20 cellular contexts compared by ENCODE assay signal in the genomic region with DNA sequence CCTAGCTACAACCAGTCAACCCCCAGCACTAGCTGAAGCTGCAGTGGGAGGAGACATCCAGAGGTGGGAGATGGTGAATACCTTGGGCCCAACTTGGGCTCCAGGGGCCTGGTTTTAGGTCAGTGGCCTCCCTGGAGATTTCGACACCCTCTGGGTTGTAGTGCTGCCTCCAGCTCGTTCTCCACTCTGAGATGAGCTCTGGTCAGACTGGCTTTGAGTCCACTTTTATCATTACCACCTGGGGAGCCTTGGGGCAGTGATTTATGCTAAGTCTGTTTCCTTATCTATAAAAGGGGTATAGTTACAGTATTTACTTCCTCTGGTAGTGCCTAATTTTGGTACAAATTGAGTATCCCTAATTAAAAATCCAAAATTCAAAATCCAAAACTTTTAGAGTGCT. TPM values are rescaled to one million over a fixed set of nuclear protein-coding genes. Genes with fewer than 3 reads are reported as not detected.
A peak's percentile ranks its signal among the peaks of the same experiment; 100 is the strongest.
DNase-seq lines count a peak whose midpoint lies in the region; ATAC-seq, FAIRE-seq and TF ChIP-seq lines count a peak whose summit lies in the region.
"Had no signal": no experiment of that assay in that cellular context is flagged by ENCODE, and none has a peak within 500 bp of the region (broad histone marks: within the 10 kb centered on the region; RNA-seq: fewer than 3 reads in every experiment).

No MANE protein-coding gene starts in this region.

- H3K27me3 ChIP-seq in HepG2 (ENCODE audit: control insufficient read depth in 1 of 2, insufficient read depth in 2 of 2, low read length in 2 of 2) (no peaks in the 10 kb centered on the region), right lobe of liver (no peaks in the 10 kb centered on the region), mesendoderm (ENCODE audit: insufficient read depth, low read length, poor library complexity) (no peaks in the 10 kb centered on the region), esophagus muscularis mucosa (no peaks in the 10 kb centered on the region), H9 (ENCODE audit: insufficient read depth, low read length) (no peaks in the 10 kb centered on the region)
- H3K27me3 ChIP-seq: SJCRH30 had no signal

- CTCF ChIA-PET in HepG2 (lab: Yijun Ruan, JAX; ENCODE audit: low intra/inter-chr PET ratio, low total read pairs) = no interaction called here

- 14% methylated on average over 1 of the region's 2 CpGs for WGBS in HepG2 (ENCODE audit: low lambda C conversion rate)
- WGBS in right lobe of liver (ENCODE audit: insufficient coverage, low coverage, low lambda C conversion rate, missing lambda C conversion rate) = 40% methylated on average over 1 of the region's 2 CpGs
- no CpG with 5 or more reads among the region's 2 CpGs for WGBS in mesendoderm (ENCODE audit: extremely low coverage, insufficient coverage, low lambda C conversion rate)
- WGBS in esophagus muscularis mucosa = 86% methylated on average over 2 of the region's 2 CpGs
- WGBS in H9 (ENCODE audit: extremely low coverage, insufficient read length, low lambda C conversion rate) = no CpG with 5 or more reads among the region's 2 CpGs

- no peak for FAIRE-seq in HepG2 (lab: Jason Lieb, UNC)
- FAIRE-seq: GM18507, H54 had no signal

- H3K4ac ChIP-seq in mesendoderm (ENCODE audit: low read depth, low read length) (no peak overlapping the region), H9 (ENCODE audit: low read depth, low read length) (no peak overlapping the region)

- intact Hi-C loops in HepG2 (cut with micrococcal nuclease; ENCODE audit: unreplicated experiment) (no loop called here), right lobe of liver (cut with DNase I) (no loop called here), esophagus muscularis mucosa (cut with DNase I) (no loop called here)

- H4K8ac ChIP-seq in mesendoderm (ENCODE audit: low read depth, low read length) (no peak overlapping the region), H9 (replicated peaks; ENCODE audit: insufficient read length, low read depth, low read length) (no peak overlapping the region)

- H3K23me2 ChIP-seq in H9 (ENCODE audit: insufficient read length, low read depth, low read length, poor library complexity, severe bottlenecking) = no peaks in the 10 kb centered on the region

- H3K27ac ChIP-seq in HepG2 (ENCODE audit: extremely low read length, insufficient read depth, low read length) (no peak overlapping the region), right lobe of liver (no peak overlapping the region), mesendoderm (ENCODE audit: low read depth, low read length) (no peak overlapping the region), esophagus muscularis mucosa (replicated peaks in 1 of 4) (no peak overlapping the region), H9 (ENCODE audit: insufficient read length, low read depth, low read length) (no peak overlapping the region)
- H3K27ac ChIP-seq: SJCRH30 had no signal

- H2BK120ac ChIP-seq in mesendoderm (ENCODE audit: low read depth, low read length) (no peak overlapping the region), H9 (ENCODE audit: low read depth, low read length, poor library complexity, severe bottlenecking) (no peak overlapping the region)

- H2AFZ ChIP-seq in HepG2 (ENCODE audit: low read length) (no peak overlapping the region), H9 (ENCODE audit: low read length) (no peak overlapping the region)

- in situ Hi-C loops in HepG2 (cut with HindIII; ENCODE audit: extremely low pct_ligation_motif_present, low pct_unique_long_range_greater_than_20kb) = no loop called here

- TF ChIP-seq CTCF in HepG2 (CRISPR knock-in tag; IDR thresholded peaks at IDR 0.05) (no peak), right lobe of liver (IDR thresholded peaks at IDR 0.05) (no peak), esophagus muscularis mucosa (IDR thresholded peaks at IDR 0.05) (no peak), H9 (conservative IDR thresholded peaks at IDR 0.05) (no peak)

- no peak overlapping the region for H3T11ph ChIP-seq in H9 (ENCODE audit: low read length)

- no peak overlapping the region for H2BK20ac ChIP-seq in H9 (ENCODE audit: low read depth, low read length, poor library complexity, severe bottlenecking)

- H2BK5ac ChIP-seq in mesendoderm (ENCODE audit: low read length) (no peak overlapping the region), H9 (ENCODE audit: insufficient read length, low read length) (no peak overlapping the region)

- no peak overlapping the region for H2AK5ac ChIP-seq in mesendoderm (ENCODE audit: low read length)
- no peak overlapping the region for H2AK5ac ChIP-seq in H9 (ENCODE audit: insufficient read length, low read length)

- H3K56ac ChIP-seq in mesendoderm (ENCODE audit: low read length) = no peak overlapping the region
- no peak overlapping the region for H3K56ac ChIP-seq in H9 (ENCODE audit: insufficient read length, low read depth, low read length)

- H3K27ac Mint-ChIP-seq in T-helper 17 cell (peak overlapping the region; percentile 34), H9 (0 out of 7 replicates have a peak overlapping the region, but pooled peaks of 1 of the 3 experiments have one; percentile 36)

- H3K18ac ChIP-seq in mesendoderm (ENCODE audit: low read length) = no peak overlapping the region
- H3K18ac ChIP-seq in H9 (ENCODE audit: insufficient read length, low read depth, low read length) = no peak overlapping the region

- H3K79me1 ChIP-seq in mesendoderm (ENCODE audit: low read length) (no peaks in the 10 kb centered on the region), H9 (ENCODE audit: insufficient read depth, low read depth, low read length, poor library complexity, severe bottlenecking) (no peaks in the 10 kb centered on the region)

- H3K79me2 ChIP-seq in HepG2 (ENCODE audit: insufficient read depth, low read length) (no peaks in the 10 kb centered on the region), mesendoderm (ENCODE audit: control insufficient read depth, insufficient read depth, low read length) (no peaks in the 10 kb centered on the region), H9 (ENCODE audit: insufficient read depth, low read length) (no peaks in the 10 kb centered on the region)

- H3K4me1 Mint-ChIP-seq in T-helper 17 cell (peaks cover 10% of the 10 kb centered on the region), H9 (peaks cover 0 to 7% of the 10 kb centered on the region in 2 experiments; a peak in 2 of 4 replicates)

- BruUV-seq in HepG2 (replicated peaks; lab: Mats Ljungman, UMichigan) = no TSS peak

- H4K5ac ChIP-seq in mesendoderm (ENCODE audit: low read length) (no peak overlapping the region), H9 (ENCODE audit: insufficient read length, low read depth, low read length) (no peak overlapping the region)

- H3K36me3 Mint-ChIP-seq in T-helper 17 cell (ENCODE audit: low read depth) (no peaks in the 10 kb centered on the region), H9 (ENCODE audit: insufficient read depth in 1 of 3, low read depth in 3 of 3) (peaks cover 0 to 1% (median 0%) of the 10 kb centered on the region in 3 experiments; a peak in 2 of 7 replicates)

- H3K36me3 ChIP-seq in HepG2 (replicated peaks in 1 of 2; ENCODE audit: control insufficient read depth in 1 of 2, insufficient read depth in 2 of 2, low read length in 2 of 2) = no peaks in the 10 kb centered on the region
- H3K36me3 ChIP-seq in right lobe of liver = no peaks in the 10 kb centered on the region
- H3K36me3 ChIP-seq in mesendoderm (ENCODE audit: control insufficient read depth, insufficient read depth, low read length) = no peaks in the 10 kb centered on the region
- H3K36me3 ChIP-seq in esophagus muscularis mucosa = no peaks in the 10 kb centered on the region

- H4K20me1 ChIP-seq in HepG2 (ENCODE audit: insufficient read depth, low read length) (no peaks in the 10 kb centered on the region), H9 (ENCODE audit: control insufficient read depth, insufficient read depth, insufficient read length) (no peaks in the 10 kb centered on the region)

- H3K9me3 Mint-ChIP-seq in H9 = no peaks in the 10 kb centered on the region

- TF ChIP-seq EP300 in HepG2 (IDR thresholded peaks at IDR 0.05; ENCODE audit: low read depth in 2 of 2, low read length in 2 of 2) (no peak), HepG2 (CRISPR knock-in tag; IDR thresholded peaks at IDR 0.05; ENCODE audit: borderline replicate concordance) (no peak), esophagus muscularis mucosa (IDR thresholded peaks at IDR 0.05) (no peak)

- H3K9me3 ChIP-seq in HepG2 (ENCODE audit: low read length) (no peaks in the 10 kb centered on the region), right lobe of liver (no peaks in the 10 kb centered on the region), T-helper 17 cell (ENCODE audit: control insufficient read depth, low read length, poor library complexity, severe bottlenecking) (no peaks in the 10 kb centered on the region), esophagus muscularis mucosa (no peaks in the 10 kb centered on the region), H9 (ENCODE audit: control insufficient read depth, low read depth, low read length) (no peaks in the 10 kb centered on the region)
- H3K9me3 ChIP-seq: SJCRH30 had no signal

- H3K4me1 ChIP-seq in HepG2 (ENCODE audit: insufficient read depth, low read length) (peaks cover 11% of the 10 kb centered on the region; the same call in 1 of the 2 replicates), right lobe of liver (no peaks in the 10 kb centered on the region), mesendoderm (ENCODE audit: control insufficient read depth, low read depth, low read length) (no peaks in the 10 kb centered on the region), esophagus muscularis mucosa (no peaks in the 10 kb centered on the region), H9 (ENCODE audit: insufficient read depth, low read length) (no peaks in the 10 kb centered on the region)
- H3K4me1 ChIP-seq: SJCRH30 had no signal

- H2BK15ac ChIP-seq in mesendoderm (replicated peaks; ENCODE audit: low read depth) = no peak overlapping the region
- no peak overlapping the region for H2BK15ac ChIP-seq in H9 (ENCODE audit: low read depth, low read length)

- H3K4me2 ChIP-seq in HepG2 (ENCODE audit: low read depth, low read length) = peak overlapping the region; percentile 12; the same call in 1 of the 2 replicates
- no peak overlapping the region for H3K4me2 ChIP-seq in mesendoderm (ENCODE audit: low read length)
- no peak overlapping the region for H3K4me2 ChIP-seq in H9 (ENCODE audit: insufficient read depth, insufficient read length, low read length)

- H3K4me3 ChIP-seq in HepG2 (replicated peaks in 1 of 3; ENCODE audit: insufficient read depth in 1 of 3, low read depth in 2 of 3, low read length in 3 of 3) (no peak overlapping the region), right lobe of liver (no peak overlapping the region), mesendoderm (ENCODE audit: low read length) (no peak overlapping the region), esophagus muscularis mucosa (no peak overlapping the region)
- H3K4me3 ChIP-seq: SJCRH30 had no signal

- no peak overlapping the region for H4K91ac ChIP-seq in H9 (ENCODE audit: insufficient read length, low read depth, low read length)

- DNase-seq in HepG2 (ENCODE audit: low spot score) = no peak
- no peak for DNase-seq in right lobe of liver
- DNase-seq in T-helper 17 cell = no peak
- DNase-seq in mesendoderm = peak; percentile 55
- no peak for DNase-seq in esophagus muscularis mucosa (ENCODE audit: extremely low spot score)
- DNase-seq in cerebellum (ENCODE audit: low spot score) = no peak
- DNase-seq in H9 = no peak
- DNase-seq: Calu3, DMS153, DND-41, IMR-90, KG1, MM.1S, NCI-H1694, NCI-H2029 treated with DMSO at 0.1 percent for 48 hours, NCI-H526 treated with DMSO at 0.1 percent for 48 hours, SJCRH30 had no signal

- H3K23ac ChIP-seq in mesendoderm (ENCODE audit: low read length) (no peak overlapping the region), H9 (ENCODE audit: insufficient read length, low read depth, low read length) (no peak overlapping the region)

- H3K4me3 Mint-ChIP-seq in T-helper 17 cell (no peak overlapping the region), H9 (no peak overlapping the region)

- H3K9ac ChIP-seq in HepG2 (ENCODE audit: insufficient read depth, low read depth, low read length) (no peak overlapping the region), mesendoderm (ENCODE audit: low read length) (no peak overlapping the region), H9 (ENCODE audit: extremely low read depth, insufficient read length, low read length) (no peak overlapping the region)

- POLR2A ChIA-PET in HepG2 (lab: Yijun Ruan, JAX) = no interaction called here

- TF ChIP-seq RAD21 in HepG2 (CRISPR knock-in tag; IDR thresholded peaks at IDR 0.05) = no peak

- H3K27me3 Mint-ChIP-seq in T-helper 17 cell (no peaks in the 10 kb centered on the region), H9 (ENCODE audit: low read depth) (no peaks in the 10 kb centered on the region)

- H3K14ac ChIP-seq in H9 (ENCODE audit: insufficient read depth, low read length) = no peak overlapping the region

- no peak overlapping the region for H2BK12ac ChIP-seq in H9 (ENCODE audit: insufficient read length, low read depth, low read length)

- ATAC-seq in HepG2 (peak; percentile 61), right lobe of liver (no peak), T-helper 17 cell (no peak)
- ATAC-seq: Panc1 had no signal

- TF ChIP-seq POLR2A in HepG2 (IDR thresholded peaks at IDR 0.05; ENCODE audit: insufficient read depth in 1 of 2, low read depth in 2 of 2, low read length in 2 of 2) (no peak), right lobe of liver (IDR thresholded peaks at IDR 0.05) (no peak), esophagus muscularis mucosa (IDR thresholded peaks at IDR 0.05; ENCODE audit: low read depth) (no peak)

RNA-seq across cellular contexts. Expression of gene PPIA, which starts 22.8 kb away (rescaled TPM):
- total RNA-seq in HepG2 (2016; rRNA removed; fragmentation: Illumina TruSeq; extraction: Trizol) = 2,268 and 3,314 TPM in 2 replicates
- total RNA-seq in HepG2 (2016; cell fraction: cytosol; rRNA removed; fragmentation: Illumina TruSeq; extraction: Trizol; ENCODE audit: low read depth) = 754 and 802 TPM in 2 replicates
- 2,242 and 3,472 TPM in 2 replicates for total RNA-seq in HepG2 (2016; cell fraction: insoluble cytoplasmic fraction; rRNA removed; fragmentation: Illumina TruSeq; extraction: Trizol)
- total RNA-seq in HepG2 (2016; cell fraction: membrane; rRNA removed; fragmentation: Illumina TruSeq; extraction: Trizol) = 997 and 1,006 TPM in 2 replicates
- total RNA-seq in HepG2 (2016; cell fraction: nucleus; rRNA removed; fragmentation: Illumina TruSeq; extraction: Trizol) = 760 and 791 TPM in 2 replicates
- polyA plus RNA-seq in HepG2 (2011; rRNA removed) = 2,460 and 3,010 TPM in 2 replicates
- polyA plus RNA-seq in HepG2 (2011; cell fraction: cytosol; rRNA removed) = 2,797 and 3,003 TPM in 2 replicates
- 624 and 737 TPM in 2 replicates for polyA plus RNA-seq in HepG2 (2011; cell fraction: nucleus; rRNA removed)
- polyA plus RNA-seq in HepG2 (2012) = 1,687 and 1,874 TPM in 2 replicates
- polyA plus RNA-seq in HepG2 (2016; cell fraction: cytosol; fragmentation: Illumina TruSeq; extraction: Trizol; ENCODE audit: low read depth) = 1,121 and 1,153 TPM in 2 replicates
- polyA plus RNA-seq in HepG2 (2016; cell fraction: insoluble cytoplasmic fraction; fragmentation: Illumina TruSeq; extraction: Trizol; ENCODE audit: low read depth) = 3,894 and 4,262 TPM in 2 replicates
- polyA plus RNA-seq in HepG2 (2016; cell fraction: membrane; fragmentation: Illumina TruSeq; extraction: Trizol; ENCODE audit: low read depth) = 1,143 and 1,145 TPM in 2 replicates
- 1,363 and 1,473 TPM in 2 replicates for polyA plus RNA-seq in HepG2 (2016; cell fraction: nucleus; fragmentation: Illumina TruSeq; extraction: Trizol; ENCODE audit: insufficient read depth, low read depth)
- polyA minus RNA-seq in HepG2 (2011; rRNA and poly(A)+ RNA removed; ENCODE audit: low replicate concordance) = 700 and 1,641 TPM in 2 replicates
- 495 and 562 TPM in 2 replicates for polyA minus RNA-seq in HepG2 (2011; cell fraction: cytosol; rRNA and poly(A)+ RNA removed)
- polyA minus RNA-seq in HepG2 (2011; cell fraction: nucleus; rRNA and poly(A)+ RNA removed) = 234 and 280 TPM in 2 replicates
- total RNA-seq in right lobe of liver = 1,000 to 10,000 TPM in 2 of 6 experiments, 100 to 1,000 TPM in 4; 530 to 1,528 (median 637) TPM
- 100 to 1,000 TPM; 691 to 692 TPM for total RNA-seq in T-helper 17 cell
- 3,157 TPM for polyA plus RNA-seq in mesendoderm (2013, experiment 1 of 2)
- 3,156 TPM for polyA plus RNA-seq in mesendoderm (2013, experiment 2 of 2)
- total RNA-seq in esophagus muscularis mucosa = 1,000 to 10,000 TPM; 1,223 to 1,666 (median 1,462) TPM
- total RNA-seq in cerebellum = 764 TPM
- total RNA-seq in H9 (2021) = 2,409 and 2,440 TPM in 2 replicates

RNA-seq across cellular contexts. Expression of gene H2AZ2, which starts 28.6 kb away (rescaled TPM):
- total RNA-seq in HepG2 (2016; rRNA removed; fragmentation: Illumina TruSeq; extraction: Trizol) = 223 and 272 TPM in 2 replicates
- total RNA-seq in HepG2 (2016; cell fraction: cytosol; rRNA removed; fragmentation: Illumina TruSeq; extraction: Trizol; ENCODE audit: low read depth) = 109 and 136 TPM in 2 replicates
- 225 and 261 TPM in 2 replicates for total RNA-seq in HepG2 (2016; cell fraction: insoluble cytoplasmic fraction; rRNA removed; fragmentation: Illumina TruSeq; extraction: Trizol)
- 214 and 217 TPM in 2 replicates for total RNA-seq in HepG2 (2016; cell fraction: membrane; rRNA removed; fragmentation: Illumina TruSeq; extraction: Trizol)
- 118 and 122 TPM in 2 replicates for total RNA-seq in HepG2 (2016; cell fraction: nucleus; rRNA removed; fragmentation: Illumina TruSeq; extraction: Trizol)
- 93.2 and 121 TPM in 2 replicates for polyA plus RNA-seq in HepG2 (2011; rRNA removed)
- polyA plus RNA-seq in HepG2 (2011; cell fraction: cytosol; rRNA removed) = 110 and 123 TPM in 2 replicates
- 34.1 and 41.1 TPM in 2 replicates for polyA plus RNA-seq in HepG2 (2011; cell fraction: nucleus; rRNA removed)
- 101 and 124 TPM in 2 replicates for polyA plus RNA-seq in HepG2 (2012)
- 169 and 220 TPM in 2 replicates for polyA plus RNA-seq in HepG2 (2016; cell fraction: cytosol; fragmentation: Illumina TruSeq; extraction: Trizol; ENCODE audit: low read depth)
- polyA plus RNA-seq in HepG2 (2016; cell fraction: insoluble cytoplasmic fraction; fragmentation: Illumina TruSeq; extraction: Trizol; ENCODE audit: low read depth) = 277 and 298 TPM in 2 replicates
- 226 and 259 TPM in 2 replicates for polyA plus RNA-seq in HepG2 (2016; cell fraction: membrane; fragmentation: Illumina TruSeq; extraction: Trizol; ENCODE audit: low read depth)
- 188 and 191 TPM in 2 replicates for polyA plus RNA-seq in HepG2 (2016; cell fraction: nucleus; fragmentation: Illumina TruSeq; extraction: Trizol; ENCODE audit: insufficient read depth, low read depth)
- 67.1 and 192 TPM in 2 replicates for polyA minus RNA-seq in HepG2 (2011; rRNA and poly(A)+ RNA removed; ENCODE audit: low replicate concordance)
- 42.5 and 43.2 TPM in 2 replicates for polyA minus RNA-seq in HepG2 (2011; cell fraction: cytosol; rRNA and poly(A)+ RNA removed)
- 36.7 and 41.4 TPM in 2 replicates for polyA minus RNA-seq in HepG2 (2011; cell fraction: nucleus; rRNA and poly(A)+ RNA removed)
- 10 to 100 TPM; 49.3 to 69.1 (median 60.9) TPM for total RNA-seq in right lobe of liver
- 100 to 1,000 TPM; 173 to 185 TPM for total RNA-seq in T-helper 17 cell
- polyA plus RNA-seq in mesendoderm (2013, experiment 1 of 2) = 202 TPM
- 200 TPM for polyA plus RNA-seq in mesendoderm (2013, experiment 2 of 2)
- 100 to 1,000 TPM; 175 to 227 (median 203) TPM for total RNA-seq in esophagus muscularis mucosa
- 190 TPM for total RNA-seq in cerebellum
- total RNA-seq in H9 (2021) = 208 TPM in 2 replicates
